Comparison of ENCODE assay signal across 21 cellular contexts in the genomic region with DNA sequence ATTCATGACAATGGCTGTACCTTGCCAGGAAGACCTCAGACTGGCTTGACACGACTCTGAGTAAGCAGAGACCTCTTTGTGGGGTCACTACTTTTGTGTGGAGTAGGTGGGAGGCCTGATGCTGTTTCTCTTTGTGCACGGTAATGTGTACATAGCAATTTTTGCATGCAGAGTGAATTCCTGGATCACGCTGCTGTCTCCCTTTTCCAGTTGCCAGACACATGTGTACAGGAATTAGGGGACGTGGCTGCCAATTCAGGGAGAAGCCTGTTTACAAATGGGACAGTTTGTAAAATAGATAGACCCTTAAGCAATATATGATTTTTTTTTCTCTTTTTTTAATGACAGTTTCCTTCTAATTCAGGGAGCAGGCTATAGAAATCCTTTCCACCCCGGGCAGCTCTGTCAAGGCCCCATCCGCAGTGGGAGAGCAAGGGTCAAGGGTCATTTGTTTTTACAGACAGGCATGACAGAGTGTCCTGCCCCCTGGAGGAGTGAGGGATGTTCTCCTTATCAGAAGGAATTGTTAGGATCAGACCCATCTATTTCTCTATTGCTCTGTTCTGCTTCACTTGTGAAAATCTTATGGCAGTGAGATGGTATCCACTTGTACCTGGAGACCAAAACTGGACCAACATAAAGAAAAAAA. TPM values are rescaled to one million over a fixed set of nuclear protein-coding genes. Genes with fewer than 3 reads are reported as not detected.
A peak's percentile ranks its signal among the peaks of the same experiment; 100 is the strongest.
DNase-seq lines count a peak whose midpoint lies in the region; ATAC-seq and TF ChIP-seq lines count a peak whose summit lies in the region.
"Had no signal": no experiment of that assay in that cellular context is flagged by ENCODE, and none has a peak within 500 bp of the region (broad histone marks: within the 10 kb centered on the region; RNA-seq: fewer than 3 reads in every experiment).

No MANE protein-coding gene starts in this region.

- H3K4me1 ChIP-seq in esophagus muscularis mucosa (peaks cover 13 to 53% (median 49%) of the 10 kb centered on the region in 4 donors), mucosa of descending colon (ENCODE audit: low read depth) (peaks cover 10% of the 10 kb centered on the region)
- H3K4me1 ChIP-seq in CD4-positive, alpha-beta memory T cell (ENCODE audit: insufficient read depth, low read length), result peaks cover 5% of the 10 kb centered on the region
- H3K4me1 ChIP-seq: breast epithelium had no signal

- H3K27me3 ChIP-seq in esophagus muscularis mucosa, result peaks cover 0 to 16% (median 8%) of the 10 kb centered on the region in 4 donors
- peaks cover 16% of the 10 kb centered on the region for H3K27me3 ChIP-seq in CD4-positive, alpha-beta memory T cell (ENCODE audit: insufficient read depth, low read length)

- POLR2A ChIA-PET in CD4-positive, alpha-beta memory T cell (lab: Charles Lee; ENCODE audit: partially characterized antibody), result no interaction called here

- peaks cover 22 to 45% of the 10 kb centered on the region in 2 donors for H3K27me3 Mint-ChIP-seq in CD4-positive, alpha-beta memory T cell
- peaks cover 35 to 67% of the 10 kb centered on the region in 2 donors for H3K27me3 Mint-ChIP-seq in effector memory CD8-positive, alpha-beta T cell

- TF ChIP-seq EP300 in esophagus muscularis mucosa (IDR thresholded peaks at IDR 0.05), result no peak

- TF ChIP-seq CTCF in 22Rv1 (IDR thresholded peaks at IDR 0.05), result peak; percentile 24; the same call in 1 of the 2 replicates
- TF ChIP-seq CTCF in esophagus muscularis mucosa (IDR thresholded peaks at IDR 0.05), result no peak
- TF ChIP-seq CTCF in mucosa of descending colon (IDR thresholded peaks at IDR 0.05), result no peak
- TF ChIP-seq CTCF in GM10266 (IDR thresholded peaks at IDR 0.05; ENCODE audit: control insufficient read depth, insufficient read depth, low read depth, missing control alignments), result no peak

- ATAC-seq in mucosa of descending colon, result peak; percentile 22
- no peak for ATAC-seq in effector memory CD8-positive, alpha-beta T cell (replicated peaks)
- ATAC-seq: activated CD4-positive, alpha-beta T cell treated with anti-CD3 and anti-CD28 coated beads for 36 hours; activated T-helper 17 cell treated with anti-CD3 and anti-CD28 coated beads, Interleukin-2, amount 50 U/mL, for 72 hours; sciatic nerve had no signal

- H3K4me3 ChIP-seq in esophagus muscularis mucosa (no peak overlapping the region), mucosa of descending colon (no peak overlapping the region)
- H3K4me3 ChIP-seq in CD4-positive, alpha-beta memory T cell (ENCODE audit: low read length in 2 of 2), result no peak overlapping the region
- H3K4me3 ChIP-seq: breast epithelium, left lung, tibial nerve had no signal

- H3K9me3 ChIP-seq in esophagus muscularis mucosa (no peaks in the 10 kb centered on the region), mucosa of descending colon (no peaks in the 10 kb centered on the region)
- no peaks in the 10 kb centered on the region for H3K9me3 ChIP-seq in CD4-positive, alpha-beta memory T cell (ENCODE audit: control insufficient read depth in 1 of 2, low read length in 2 of 2)
- H3K9me3 ChIP-seq: breast epithelium, left lung, tibial nerve had no signal

- intact Hi-C loops in esophagus muscularis mucosa (cut with DNase I), result no loop called here
- intact Hi-C loops in mucosa of descending colon (cut with DNase I, micrococcal nuclease), result no loop called here
- intact Hi-C loops in CD4-positive, alpha-beta memory T cell (cut with micrococcal nuclease), result no loop called here

- 61% methylated on average over 6 of the region's 6 CpGs for WGBS in esophagus muscularis mucosa

- H3K27ac ChIP-seq in 22Rv1 (no peak overlapping the region), esophagus muscularis mucosa (replicated peaks in 1 of 4) (peak overlapping the region in 3 of 4 donors; percentile 13 to 48 (median 28))
- H3K27ac ChIP-seq in CD4-positive, alpha-beta memory T cell (ENCODE audit: low read depth, low read length), result no peak overlapping the region
- H3K27ac ChIP-seq: breast epithelium, HL-60 had no signal

- H3K4me1 Mint-ChIP-seq in CD4-positive, alpha-beta memory T cell, result peaks cover 4 to 14% (median 10%) of the 10 kb centered on the region in 4 donors
- peaks cover 0 to 5% of the 10 kb centered on the region in 2 donors for H3K4me1 Mint-ChIP-seq in effector memory CD8-positive, alpha-beta T cell (ENCODE audit: low read depth in 2 of 2)
- H3K4me1 Mint-ChIP-seq: activated T-helper 17 cell treated with anti-CD3 and anti-CD28 coated beads, Interleukin-2, amount 50 U/mL, for 72 hours had no signal

- H3K36me3 ChIP-seq in esophagus muscularis mucosa, result no peaks in the 10 kb centered on the region
- no peaks in the 10 kb centered on the region for H3K36me3 ChIP-seq in mucosa of descending colon (ENCODE audit: low read depth)
- H3K36me3 ChIP-seq in CD4-positive, alpha-beta memory T cell (ENCODE audit: insufficient read depth, low read length), result no peaks in the 10 kb centered on the region
- H3K36me3 ChIP-seq: breast epithelium, left lung, tibial nerve had no signal

- no peak overlapping the region for H3K4me3 Mint-ChIP-seq in CD4-positive, alpha-beta memory T cell
- H3K4me3 Mint-ChIP-seq in effector memory CD8-positive, alpha-beta T cell, result no peak overlapping the region
- H3K4me3 Mint-ChIP-seq: activated CD4-positive, alpha-beta T cell treated with anti-CD3 and anti-CD28 coated beads for 36 hours; activated T-helper 17 cell treated with anti-CD3 and anti-CD28 coated beads, Interleukin-2, amount 50 U/mL, for 72 hours had no signal

- no peak for TF ChIP-seq POLR2A in esophagus muscularis mucosa (IDR thresholded peaks at IDR 0.05; ENCODE audit: low read depth)

- CTCF ChIA-PET in CD4-positive, alpha-beta memory T cell (lab: Charles Lee; ENCODE audit: partially characterized antibody), result no interaction called here

- peak; percentile 74 for DNase-seq in NCI-H69 (lab: John Stamatoyannopoulos, UW)
- DNase-seq in esophagus muscularis mucosa (ENCODE audit: extremely low spot score), result no peak
- DNase-seq in mucosa of descending colon, result peak in 1 of 3 donors; percentile 42
- DNase-seq in GM10266 (ENCODE audit: extremely low spot score), result no peak
- DNase-seq in activated T-cell treated with anti-CD3 and anti-CD28 coated beads, Interleukin-2, amount 50 U/mL, for 1 hour, result no peak
- DNase-seq in CD4-positive, alpha-beta memory T cell, result no peak
- no peak for DNase-seq in effector memory CD8-positive, alpha-beta T cell
- DNase-seq: activated CD4-positive, alpha-beta T cell treated with anti-CD3 and anti-CD28 coated beads for 36 hours; dermis blood vessel endothelial cell; erythroblast; left lung; NCI-H1694 treated with DMSO at 0.1 percent for 48 hours; RPMI8226; stimulated activated naive CD4-positive, alpha-beta T cell treated with Interleukin-2 at 50 U/mL for 16 hours had no signal

- H3K36me3 Mint-ChIP-seq in CD4-positive, alpha-beta memory T cell, result no peaks in the 10 kb centered on the region
- H3K36me3 Mint-ChIP-seq in effector memory CD8-positive, alpha-beta T cell (ENCODE audit: insufficient read depth), result no peaks in the 10 kb centered on the region

- H3K27ac Mint-ChIP-seq in CD4-positive, alpha-beta memory T cell, result no peak overlapping the region
- no peak overlapping the region for H3K27ac Mint-ChIP-seq in effector memory CD8-positive, alpha-beta T cell
- H3K27ac Mint-ChIP-seq: activated CD4-positive, alpha-beta T cell treated with anti-CD3 and anti-CD28 coated beads for 36 hours; activated T-helper 17 cell treated with anti-CD3 and anti-CD28 coated beads, Interleukin-2, amount 50 U/mL, for 72 hours had no signal

- no peaks in the 10 kb centered on the region for H3K9me3 Mint-ChIP-seq in CD4-positive, alpha-beta memory T cell
- H3K9me3 Mint-ChIP-seq in effector memory CD8-positive, alpha-beta T cell, result no peaks in the 10 kb centered on the region
- H3K9me3 Mint-ChIP-seq: activated T-helper 17 cell treated with anti-CD3 and anti-CD28 coated beads, Interleukin-2, amount 50 U/mL, for 72 hours had no signal

RNA-seq across cellular contexts. Expression of a gene that starts 4.7 kb away (rescaled TPM):
- total RNA-seq in esophagus muscularis mucosa (1 to 10 TPM in 2 of 4 donors, under 1 TPM in 2; 0.75 to 2.5 (median 1.2) TPM), mucosa of descending colon (10 to 100 TPM; 13.8 to 38.1 (median 22.2) TPM)
- total RNA-seq in CD4-positive, alpha-beta memory T cell, result not detected
- polyA plus RNA-seq in CD4-positive, alpha-beta memory T cell, result under 1 TPM in 1 of 2 donors, not detected in 1; 0.06 TPM
- total RNA-seq: A172, dermis blood vessel endothelial cell had no signal

Comparison
In these comparisons a context has a peak if more than half of its experiments do, and no peak if none do; other contexts are left out.
1. H3K27ac ChIP-seq: peak in esophagus muscularis mucosa (3 of 4); none in 22Rv1 (single experiment) and CD4-positive, alpha-beta memory T cell (single experiment).
2. RNA of a gene that starts 4.7 kb away (total RNA-seq): 13.8 to 38.1 TPM in mucosa of descending colon; 0.75 to 2.5 TPM in esophagus muscularis mucosa and not detected in CD4-positive, alpha-beta memory T cell; every median in the first group is over 4 times any median in the second.